12 cellular contexts compared by ENCODE assay signal in genomic region chr5:78537406-78537805, GRCh38.
DNase-seq lines count a peak whose midpoint lies in the region; ATAC-seq and TF ChIP-seq lines count a peak whose summit lies in the region.
"Had no signal": no experiment of that assay in that cellular context is flagged by ENCODE, and none has a peak within 500 bp of the region (broad histone marks: within the 10 kb centered on the region; RNA-seq: fewer than 3 reads in every experiment).

No MANE protein-coding gene starts in this region.

- H3K36me3 ChIP-seq in mucosa of descending colon (ENCODE audit: low read depth), result no peaks in the 10 kb centered on the region
- H3K36me3 ChIP-seq in gastrocnemius medialis, result no peaks in the 10 kb centered on the region

- in situ Hi-C loops in gastrocnemius medialis (cut with MboI; ENCODE audit: low sequenced_read_pairs in 4 of 4), result loop anchor here in 2 of 4 donors (10.0 to 25.0 kb wide), 3 partner anchors 100 to 427 kb away; partner anchors contain the start of gene LHFPL2 (in 1 of the 2)

- H3K27ac Mint-ChIP-seq in brain (peak overlapping the region in 3 of 5 experiments; percentile 2 to 66 (median 52)), nephron (peak overlapping the region; percentile 18 to 87 (median 82))
- H3K27ac Mint-ChIP-seq: CD4-positive, alpha-beta T cell; GM23338 had no signal

- TF ChIP-seq CTCF in brain (conservative IDR thresholded peaks at IDR 0.05) (no peak), nephron (IDR thresholded peaks at IDR 0.05; ENCODE audit: unreplicated experiment in 3 of 3) (no peak), mucosa of descending colon (IDR thresholded peaks at IDR 0.05) (no peak), gastrocnemius medialis (IDR thresholded peaks at IDR 0.05 in 4 of 5, conservative IDR thresholded peaks at IDR 0.05 in 1 of 5) (no peak)

- H3K27me3 Mint-ChIP-seq in brain, result no peaks in the 10 kb centered on the region
- H3K27me3 Mint-ChIP-seq in nephron (ENCODE audit: low read depth), result no peaks in the 10 kb centered on the region
- H3K27me3 Mint-ChIP-seq: CD4-positive, alpha-beta T cell had no signal

- TF ChIP-seq POLR2A in gastrocnemius medialis (IDR thresholded peaks at IDR 0.05), result no peak

- no peaks in the 10 kb centered on the region for H3K36me3 Mint-ChIP-seq in brain
- no peaks in the 10 kb centered on the region for H3K36me3 Mint-ChIP-seq in nephron (ENCODE audit: low read depth)

- H3K4me1 Mint-ChIP-seq in brain (peaks cover 62% of the 10 kb centered on the region), nephron (peaks cover 74% of the 10 kb centered on the region)

- H3K4me1 ChIP-seq in mucosa of descending colon (ENCODE audit: low read depth) (no peaks in the 10 kb centered on the region), gastrocnemius medialis (no peaks in the 10 kb centered on the region)

- DNase-seq in CD1c-positive myeloid dendritic cell (ENCODE audit: extremely low spot score), result peak; percentile 58
- no peak for DNase-seq in epithelial cell of prostate (ENCODE audit: low read depth, low spot score)
- DNase-seq in mucosa of descending colon, result no peak
- DNase-seq in SKM-1 treated with dmso at 0.1 percent for 144 hours (lab: John Stamatoyannopoulos, UW; ENCODE audit: unreplicated experiment), result no peak
- no peak for DNase-seq in gastrocnemius medialis
- DNase-seq: CD4-positive, alpha-beta T cell; DMS79 had no signal

- H3K9me3 ChIP-seq in mucosa of descending colon (no peaks in the 10 kb centered on the region), gastrocnemius medialis (no peaks in the 10 kb centered on the region)
- H3K9me3 ChIP-seq: BLaER1 treated with 17β-estradiol and CSF1 and Interleukin-3, amounts not matched to agents 10 nM and 100 nM had no signal

- intact Hi-C loops in mucosa of descending colon (cut with DNase I, micrococcal nuclease) (loop anchor here in 1 of 2 donors (10.0 kb wide), 1 partner anchor 427 kb away; no protein-coding TSS in a partner anchor), gastrocnemius medialis (cut with DNase I; ENCODE audit: low total_unique reads) (loop anchor here (5.0 kb wide), 1 partner anchor 430 kb away; no protein-coding TSS in a partner anchor)

- no peaks in the 10 kb centered on the region for H3K27me3 ChIP-seq in gastrocnemius medialis
- H3K27me3 ChIP-seq: BLaER1 treated with 17β-estradiol and CSF1 and Interleukin-3, amounts not matched to agents 10 nM and 100 nM had no signal

- H3K9me3 Mint-ChIP-seq in brain, result no peaks in the 10 kb centered on the region
- H3K9me3 Mint-ChIP-seq in nephron, result no peaks in the 10 kb centered on the region
- H3K9me3 Mint-ChIP-seq: CD4-positive, alpha-beta T cell; GM23338 had no signal

- no peak overlapping the region for H3K4me3 ChIP-seq in mucosa of descending colon
- no peak overlapping the region for H3K4me3 ChIP-seq in gastrocnemius medialis
- H3K4me3 ChIP-seq: BLaER1 treated with 17β-estradiol and CSF1 and Interleukin-3, amounts not matched to agents 10 nM and 100 nM; GM23338 had no signal

- H3K4me3 Mint-ChIP-seq in brain, result no peak overlapping the region
- no peak overlapping the region for H3K4me3 Mint-ChIP-seq in nephron
- H3K4me3 Mint-ChIP-seq: CD4-positive, alpha-beta T cell; GM23338 had no signal

- H3K27ac ChIP-seq in epithelial cell of prostate, result peak overlapping the region; percentile 37
- no peak overlapping the region for H3K27ac ChIP-seq in gastrocnemius medialis

- ATAC-seq in HG02852 (IDR thresholded peaks at IDR 0.05; ENCODE audit: unreplicated experiment) (no peak), mucosa of descending colon (no peak), gastrocnemius medialis (no peak)
